ENCODE assay signal across 1 cellular context in the genomic region with DNA sequence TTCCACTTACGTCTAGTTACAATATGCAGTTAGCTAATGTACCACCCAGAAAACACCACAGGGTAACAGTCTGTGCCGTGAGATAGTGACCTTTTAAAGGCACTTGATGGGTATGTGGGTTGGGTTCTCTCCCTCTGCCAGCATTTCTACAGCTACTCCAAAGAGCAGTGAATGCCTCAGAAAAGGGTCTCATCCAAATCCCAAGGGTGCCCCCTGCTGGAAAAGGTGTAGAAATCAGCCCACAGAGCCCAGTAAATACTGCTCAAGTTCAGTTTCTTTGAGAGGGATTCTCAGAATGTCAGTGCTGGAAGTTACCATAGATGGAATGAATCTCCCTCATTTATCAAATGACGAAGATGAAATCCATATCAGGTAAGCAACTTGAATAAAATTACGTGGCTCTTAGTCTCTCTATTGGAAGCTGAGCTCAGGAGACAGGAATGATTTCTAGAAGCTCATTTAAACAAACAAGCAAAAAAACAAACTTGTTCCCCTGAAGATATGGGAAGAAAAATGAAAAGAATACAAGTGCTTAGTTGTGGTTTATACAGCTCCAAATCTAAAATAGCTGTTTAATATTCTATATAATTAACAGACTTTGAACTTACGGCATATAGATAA.
TF ChIP-seq lines count a peak whose summit lies in the region.

No MANE protein-coding gene starts in this region.

TF ChIP-seq in IMR-90, 13 proteins besides CTCF, POLR2A, EP300 and RAD21:
- TF ChIP-seq, protein P1, sequence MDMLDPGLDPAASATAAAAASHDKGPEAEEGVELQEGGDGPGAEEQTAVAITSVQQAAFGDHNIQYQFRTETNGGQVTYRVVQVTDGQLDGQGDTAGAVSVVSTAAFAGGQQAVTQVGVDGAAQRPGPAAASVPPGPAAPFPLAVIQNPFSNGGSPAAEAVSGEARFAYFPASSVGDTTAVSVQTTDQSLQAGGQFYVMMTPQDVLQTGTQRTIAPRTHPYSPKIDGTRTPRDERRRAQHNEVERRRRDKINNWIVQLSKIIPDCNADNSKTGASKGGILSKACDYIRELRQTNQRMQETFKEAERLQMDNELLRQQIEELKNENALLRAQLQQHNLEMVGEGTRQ (IDR thresholded peaks at IDR 0.05; ENCODE audit: low read depth, low read length) = no peak
- TF ChIP-seq SMC3 (IDR thresholded peaks at IDR 0.05; ENCODE audit: low read depth, low read length) (peak; percentile 27; the same call in 1 of the 2 replicates), RCOR1 (IDR thresholded peaks at IDR 0.05; ENCODE audit: insufficient replicate concordance, low read length) (no peak)
